In the genomic region with DNA sequence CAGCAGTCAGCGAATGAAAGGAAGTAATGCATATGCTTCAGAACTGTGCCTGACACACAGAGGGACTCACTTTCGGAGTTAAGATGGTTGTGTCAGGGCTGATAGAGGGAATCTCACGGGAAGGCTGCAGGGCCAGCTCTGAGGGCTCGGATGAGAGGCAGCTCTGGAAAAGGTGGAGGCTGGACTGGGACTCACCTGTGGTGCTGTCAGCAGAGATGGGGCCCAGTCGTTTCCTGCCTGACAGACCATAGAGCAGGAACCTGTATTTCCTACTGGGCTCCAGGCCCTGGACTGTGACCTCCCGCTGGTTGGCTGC, we compare ENCODE assay signal across 14 cellular contexts. TPM values are rescaled to one million over a fixed set of nuclear protein-coding genes. Genes with fewer than 3 reads are reported as not detected.
DNase-seq lines count a peak whose midpoint lies in the region; ATAC-seq and TF ChIP-seq lines count a peak whose summit lies in the region.
"Had no signal": no experiment of that assay in that cellular context is flagged by ENCODE, and none has a peak within 500 bp of the region (broad histone marks: within the 10 kb centered on the region; RNA-seq: fewer than 3 reads in every experiment).

No MANE protein-coding gene starts in this region.

- TF ChIP-seq CTCF in breast epithelium (IDR thresholded peaks at IDR 0.05) = no peak
- no peak for TF ChIP-seq CTCF in mammary epithelial cell (conservative IDR thresholded peaks at IDR 0.05 in 1 of 2, IDR thresholded peaks at IDR 0.05 in 1 of 2; ENCODE audit: extremely low read depth in 1 of 2, insufficient read depth in 1 of 2, low read depth in 1 of 2, low read length in 2 of 2)
- no peak for TF ChIP-seq CTCF in coronary artery (IDR thresholded peaks at IDR 0.05)
- no peak for TF ChIP-seq CTCF in transverse colon (IDR thresholded peaks at IDR 0.05)

- H2AFZ ChIP-seq in mammary epithelial cell (ENCODE audit: low read depth, low read length) = no peak overlapping the region

- H3K27me3 ChIP-seq in breast epithelium (no peaks in the 10 kb centered on the region), mammary epithelial cell (ENCODE audit: insufficient read depth, low read length) (no peaks in the 10 kb centered on the region), muscle layer of colon (ENCODE audit: control insufficient read depth in 1 of 2, insufficient read depth in 2 of 2, low read length in 2 of 2) (no peaks in the 10 kb centered on the region), transverse colon (no peaks in the 10 kb centered on the region)

- BruUV-seq in mammary epithelial cell (replicated peaks; lab: Mats Ljungman, UMichigan) = no TSS peak

- no peaks in the 10 kb centered on the region for H4K20me1 ChIP-seq in mammary epithelial cell (ENCODE audit: insufficient read depth, low read length)

- TF ChIP-seq POLR2A in breast epithelium (IDR thresholded peaks at IDR 0.05) (no peak), transverse colon (IDR thresholded peaks at IDR 0.05) (no peak)

- no peaks in the 10 kb centered on the region for H3K79me2 ChIP-seq in mammary epithelial cell (ENCODE audit: insufficient read depth, low read length)

- no peak for TF ChIP-seq EP300 in transverse colon (IDR thresholded peaks at IDR 0.05; ENCODE audit: low read depth)

- intact Hi-C loops in breast epithelium (cut with DNase I; ENCODE audit: low total_unique reads) = no loop called here
- intact Hi-C loops in mammary epithelial cell (cut with micrococcal nuclease) = loop anchor here (10.0 kb wide), 1 partner anchor 107 kb away; a partner anchor contains a TSS
- intact Hi-C loops in transverse colon (cut with DNase I; ENCODE audit: low total_unique reads) = no loop called here

- no peak overlapping the region for H3K4me2 ChIP-seq in mammary epithelial cell (ENCODE audit: insufficient read depth, low read depth, low read length)

- no peak for DNase-seq in breast epithelium (ENCODE audit: low spot score in 2 of 2)
- DNase-seq in mammary epithelial cell = no peak
- DNase-seq in coronary artery (ENCODE audit: low spot score) = no peak
- no peak for DNase-seq in transverse colon
- DNase-seq in DMS53 treated with DMSO at 0.1 percent for 48 hours (lab: John Stamatoyannopoulos, UW; ENCODE audit: unreplicated experiment) = no peak
- no peak for DNase-seq in SIG-M5 (lab: John Stamatoyannopoulos, UW)
- DNase-seq: NCI-H1436 had no signal

- H3K9me3 ChIP-seq in breast epithelium = no peaks in the 10 kb centered on the region
- H3K9me3 ChIP-seq in mammary epithelial cell (replicated peaks; ENCODE audit: insufficient read depth, low read length) = no peaks in the 10 kb centered on the region
- no peaks in the 10 kb centered on the region for H3K9me3 ChIP-seq in muscle layer of colon (ENCODE audit: low read length)
- H3K9me3 ChIP-seq in transverse colon = no peaks in the 10 kb centered on the region
- H3K9me3 ChIP-seq: thoracic aorta had no signal

- 69% methylated on average over 6 of the region's 6 CpGs for WGBS in mammary epithelial cell (ENCODE audit: low coverage, missing lambda C conversion rate)
- 66% methylated on average over 6 of the region's 6 CpGs; no CpG with 5 or more reads in 1 of the 2 donors for WGBS in transverse colon (ENCODE audit: low coverage in 1 of 2), 2 donors

- ATAC-seq in GM21390 (IDR thresholded peaks at IDR 0.05; ENCODE audit: unreplicated experiment) = no peak

- H3K27ac ChIP-seq in breast epithelium (peak overlapping the region; percentile 76 to 97), mammary epithelial cell (ENCODE audit: insufficient read depth, low read depth, low read length) (no peak overlapping the region), coronary artery (peak overlapping the region; percentile 49 to 91), muscle layer of colon (ENCODE audit: low read depth, low read length) (peak overlapping the region; percentile 3), transverse colon (peak overlapping the region; percentile 36 to 79 (median 57))
- H3K27ac ChIP-seq: 22Rv1, VCaP had no signal

- H3K9ac ChIP-seq in mammary epithelial cell (ENCODE audit: insufficient read depth, low read length) (no peak overlapping the region), muscle layer of colon (ENCODE audit: low read length) (no peak overlapping the region)

- in situ Hi-C loops in mammary epithelial cell (cut with MboI; ENCODE audit: low sequenced_read_pairs in 2 of 2) (no loop called here), transverse colon (cut with MboI; ENCODE audit: low pct_ligation_motif_present in 1 of 4, low pct_unique_long_range_greater_than_20kb in 1 of 4, low sequenced_read_pairs in 3 of 4) (no loop called here)

- dilution Hi-C loops in mammary epithelial cell (cut with HindIII; ENCODE audit: low sequenced_read_pairs) = no loop called here

- H3K4me3 ChIP-seq in breast epithelium (no peak overlapping the region), mammary epithelial cell (replicated peaks in 1 of 3; ENCODE audit: insufficient read depth in 1 of 3, low read depth in 2 of 3, low read length in 3 of 3) (no peak overlapping the region), coronary artery (no peak overlapping the region), muscle layer of colon (ENCODE audit: low read depth in 1 of 2, low read length in 2 of 2) (no peak overlapping the region), transverse colon (no peak overlapping the region)
- H3K4me3 ChIP-seq: thoracic aorta had no signal

- H3K36me3 ChIP-seq in breast epithelium (no peaks in the 10 kb centered on the region), mammary epithelial cell (ENCODE audit: insufficient read depth, low read length) (no peaks in the 10 kb centered on the region), muscle layer of colon (ENCODE audit: insufficient read depth, low read length) (no peaks in the 10 kb centered on the region), transverse colon (no peaks in the 10 kb centered on the region)

- H3K4me1 ChIP-seq in breast epithelium = peaks cover 0 to 3% of the 10 kb centered on the region in 2 donors
- no peaks in the 10 kb centered on the region for H3K4me1 ChIP-seq in mammary epithelial cell (ENCODE audit: insufficient read depth, low read length)
- peaks cover 20% of the 10 kb centered on the region for H3K4me1 ChIP-seq in muscle layer of colon (ENCODE audit: insufficient read depth, low read length)
- peaks cover 3 to 16% (median 9%) of the 10 kb centered on the region in 4 donors for H3K4me1 ChIP-seq in transverse colon

- CTCF ChIA-PET in mammary epithelial cell (lab: Charles Lee; ENCODE audit: low non-redundant PET) = no interaction called here

RNA-seq across cellular contexts. Expression of a gene that starts 9.3 kb away (rescaled TPM):
- total RNA-seq in breast epithelium = 10 to 100 TPM in 1 of 3 donors, 1 to 10 TPM in 1, not detected in 1; 1.6 to 14.1 TPM
- total RNA-seq in mammary epithelial cell = under 1 TPM in 1 of 2 donors, not detected in 1; 0.17 TPM
- not detected for polyA plus RNA-seq in mammary epithelial cell
- not detected for polyA minus RNA-seq in mammary epithelial cell
- under 1 TPM in 3 of 4 donors, not detected in 1; 0.27 to 0.64 (median 0.40) TPM for total RNA-seq in transverse colon
- total RNA-seq: H9, HT1080 had no signal

RNA-seq across cellular contexts. Expression of a gene that starts 32.9 kb away (rescaled TPM):
- 100 to 1,000 TPM in 2 of 3 donors, 1 to 10 TPM in 1; 5.6 to 323 (median 298) TPM for total RNA-seq in breast epithelium
- 1 to 10 TPM; 2.8 to 2.9 TPM for total RNA-seq in mammary epithelial cell
- 2.3 TPM for polyA plus RNA-seq in mammary epithelial cell
- polyA minus RNA-seq in mammary epithelial cell = not detected
- 100 to 1,000 TPM in 1 of 4 donors, 10 to 100 TPM in 3; 20.3 to 137 (median 64.0) TPM for total RNA-seq in transverse colon
